8 cellular contexts compared by ENCODE assay signal in genomic region chr10:113680172-113681111, GRCh38. TPM values are rescaled to one million over a fixed set of nuclear protein-coding genes. Genes with fewer than 3 reads are reported as not detected.
A peak's percentile ranks its signal among the peaks of the same experiment; 100 is the strongest.
DNase-seq lines count a peak whose midpoint lies in the region; ATAC-seq and TF ChIP-seq lines count a peak whose summit lies in the region.

No MANE protein-coding gene starts in this region.

- peak overlapping the region; percentile 98 to 100 for H3K4me3 ChIP-seq in stomach smooth muscle (ENCODE audit: low read length in 2 of 2)

- peaks cover 6% of the 10 kb centered on the region for H3K4me1 ChIP-seq in stomach smooth muscle (ENCODE audit: control insufficient read depth, insufficient read depth, low read length)

- peak overlapping the region; percentile 87 for H3K27ac ChIP-seq in stomach smooth muscle (ENCODE audit: low read length)

- DNase-seq in NCI-H1092 treated with DMSO at 0.1 percent for 48 hours (lab: John Stamatoyannopoulos, UW) (peak; percentile 5), NCI-H1092 (lab: John Stamatoyannopoulos, UW) (no peak), MV-4-11 (lab: John Stamatoyannopoulos, UW) (peak; percentile 83), endothelial cell (ENCODE audit: low spot score) (no peak), mesothelial cell of epicardium (ENCODE audit: low spot score in 2 of 2, unreplicated experiment in 2 of 2) (no peak)
- DNase-seq in activated CD4-positive, alpha-beta T cell treated with anti-CD3 and anti-CD28 coated beads, Interleukin-2, amount 50 U/mL, for 1 hour = peak; percentile 20

- H3K36me3 Mint-ChIP-seq in endothelial cell (ENCODE audit: low read depth, unreplicated experiment) = peaks cover 9% of the 10 kb centered on the region
- H3K36me3 Mint-ChIP-seq in mesothelial cell of epicardium = peaks cover 18% of the 10 kb centered on the region

- H3K9me3 Mint-ChIP-seq in endothelial cell (ENCODE audit: unreplicated experiment) = no peaks in the 10 kb centered on the region
- peaks cover 20% of the 10 kb centered on the region for H3K9me3 Mint-ChIP-seq in mesothelial cell of epicardium

- peak overlapping the region; percentile 90 for H3K27ac Mint-ChIP-seq in endothelial cell (ENCODE audit: unreplicated experiment)
- peak overlapping the region; percentile 81 for H3K27ac Mint-ChIP-seq in mesothelial cell of epicardium

- no peaks in the 10 kb centered on the region for H3K27me3 ChIP-seq in stomach smooth muscle (ENCODE audit: control insufficient read depth in 1 of 2, insufficient read depth in 2 of 2, low read length in 2 of 2)

- H3K9ac ChIP-seq in stomach smooth muscle (ENCODE audit: low read length in 2 of 2) = peak overlapping the region; percentile 93 to 94

- H3K4me1 Mint-ChIP-seq in endothelial cell (ENCODE audit: unreplicated experiment) (peaks cover 19% of the 10 kb centered on the region), mesothelial cell of epicardium (peaks cover 8% of the 10 kb centered on the region)

- H3K9me3 ChIP-seq in stomach smooth muscle (ENCODE audit: control insufficient read depth in 2 of 2, low read length in 2 of 2) = no peaks in the 10 kb centered on the region

- ATAC-seq in HG02571 (IDR thresholded peaks at IDR 0.05; ENCODE audit: unreplicated experiment) = peak; percentile 25

- H3K27me3 Mint-ChIP-seq in endothelial cell (ENCODE audit: unreplicated experiment) = peaks cover 6% of the 10 kb centered on the region
- peaks cover 3% of the 10 kb centered on the region for H3K27me3 Mint-ChIP-seq in mesothelial cell of epicardium (ENCODE audit: low read depth)

- no peak for TF ChIP-seq CTCF in endothelial cell (IDR thresholded peaks at IDR 0.05; ENCODE audit: unreplicated experiment)
- no peak for TF ChIP-seq CTCF in mesothelial cell of epicardium (IDR thresholded peaks at IDR 0.05; ENCODE audit: unreplicated experiment)

- peak overlapping the region; percentile 96 for H3K4me3 Mint-ChIP-seq in endothelial cell (ENCODE audit: unreplicated experiment)
- H3K4me3 Mint-ChIP-seq in mesothelial cell of epicardium = peak overlapping the region; percentile 83

- no peaks in the 10 kb centered on the region for H3K36me3 ChIP-seq in stomach smooth muscle (ENCODE audit: control insufficient read depth in 2 of 2, insufficient read depth in 2 of 2, low read length in 2 of 2)

RNA-seq across cellular contexts. Expression of gene CASP7, which starts 0.7 kb away (rescaled TPM):
- 11.9 TPM for total RNA-seq in endothelial cell (ENCODE audit: unreplicated experiment)
- 11.8 to 13.3 TPM (median 11.9 TPM) in 3 replicates for total RNA-seq in mesothelial cell of epicardium

RNA-seq across cellular contexts. Expression of gene NRAP, which starts 16.6 kb away (rescaled TPM):
- total RNA-seq in endothelial cell (ENCODE audit: unreplicated experiment) (not detected), mesothelial cell of epicardium (not detected in 3 replicates)

Comparison
In these comparisons a context has a peak if more than half of its experiments do, and no peak if none do; other contexts are left out.
1. DNase-seq: peak in NCI-H1092 treated with DMSO at 0.1 percent for 48 hours (single experiment), MV-4-11 (single experiment) and activated CD4-positive, alpha-beta T cell treated with anti-CD3 and anti-CD28 coated beads, Interleukin-2, amount 50 U/mL, for 1 hour (single experiment); none in NCI-H1092 (single experiment), endothelial cell (single experiment) and mesothelial cell of epicardium (0 of 2).